In the genomic region with DNA sequence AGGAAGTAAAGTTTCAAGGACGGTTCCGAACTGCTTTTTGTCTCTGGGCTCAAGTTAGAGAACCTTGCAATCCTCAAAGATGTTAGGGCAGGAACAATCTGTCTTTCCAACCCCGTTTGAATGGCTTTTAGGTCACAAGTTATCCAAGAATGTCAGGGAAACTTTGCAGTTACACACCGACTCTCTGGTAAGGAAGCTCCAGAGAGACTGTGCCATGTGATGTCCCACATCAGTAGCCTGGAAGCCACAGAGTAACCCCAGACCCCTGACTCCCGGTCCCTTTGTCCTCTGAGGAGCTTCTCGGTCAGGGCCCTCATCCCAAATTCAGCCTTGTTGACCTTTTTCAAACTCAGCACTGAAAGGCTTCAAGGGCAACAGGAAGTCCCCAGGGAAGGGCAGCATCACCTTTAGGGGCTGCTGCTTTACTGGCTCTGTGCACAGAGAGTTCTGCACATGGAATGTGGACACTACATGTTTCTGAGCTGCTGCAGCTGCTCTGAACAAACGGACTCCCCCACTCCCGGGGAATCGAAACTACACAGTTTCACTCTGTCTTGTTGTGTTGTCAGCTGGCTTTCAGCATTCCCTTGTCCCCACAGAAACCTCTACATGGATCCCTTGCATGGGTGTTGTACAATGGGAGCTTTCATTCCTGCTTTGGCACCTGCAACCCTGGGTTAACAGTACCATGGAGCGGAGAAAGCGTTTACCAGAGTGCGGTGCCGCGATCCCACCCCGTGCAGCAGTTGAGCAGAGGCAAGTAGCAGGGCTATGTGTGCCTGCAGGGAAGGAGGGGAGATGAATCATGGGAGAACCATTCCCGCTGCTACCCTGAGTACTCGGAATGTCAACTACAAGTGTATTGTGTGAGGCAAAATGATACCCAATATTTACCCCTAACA, we compare ENCODE assay signal across 9 cellular contexts.
A peak's percentile ranks its signal among the peaks of the same experiment; 100 is the strongest.
DNase-seq lines count a peak whose midpoint lies in the region; ATAC-seq and TF ChIP-seq lines count a peak whose summit lies in the region.
"Had no signal": no experiment of that assay in that cellular context is flagged by ENCODE, and none has a peak within 500 bp of the region (broad histone marks: within the 10 kb centered on the region; RNA-seq: fewer than 3 reads in every experiment).

No MANE protein-coding gene starts in this region.

- H3K9me3 ChIP-seq in esophagus squamous epithelium: no peaks in the 10 kb centered on the region

- no peaks in the 10 kb centered on the region for H3K27me3 ChIP-seq in esophagus squamous epithelium

- H3K4me1 Mint-ChIP-seq in nephron: peaks cover 37% of the 10 kb centered on the region
- no peaks in the 10 kb centered on the region for H3K4me1 Mint-ChIP-seq in activated T-helper 17 cell treated with anti-CD3 and anti-CD28 coated beads, Interleukin-2, amount 50 U/mL, for 72 hours
- H3K4me1 Mint-ChIP-seq: IgD-negative memory B cell had no signal

- peak overlapping the region in 2 of 4 donors; percentile 8 to 20 for H3K4me3 ChIP-seq in esophagus squamous epithelium

- ATAC-seq in activated T-helper 17 cell treated with anti-CD3 and anti-CD28 coated beads, Interleukin-2, amount 50 U/mL, for 72 hours (replicated peaks): no peak

- no peaks in the 10 kb centered on the region for H3K9me3 Mint-ChIP-seq in nephron
- H3K9me3 Mint-ChIP-seq in activated T-helper 17 cell treated with anti-CD3 and anti-CD28 coated beads, Interleukin-2, amount 50 U/mL, for 72 hours: no peaks in the 10 kb centered on the region
- H3K9me3 Mint-ChIP-seq: IgD-negative memory B cell had no signal

- H3K4me3 Mint-ChIP-seq in nephron: peak overlapping the region; percentile 9 to 54 (median 43)
- H3K4me3 Mint-ChIP-seq in activated T-helper 17 cell treated with anti-CD3 and anti-CD28 coated beads, Interleukin-2, amount 50 U/mL, for 72 hours: no peak overlapping the region
- H3K4me3 Mint-ChIP-seq: IgD-negative memory B cell had no signal

- H3K36me3 Mint-ChIP-seq in nephron (ENCODE audit: low read depth): no peaks in the 10 kb centered on the region
- H3K36me3 Mint-ChIP-seq in activated T-helper 17 cell treated with anti-CD3 and anti-CD28 coated beads, Interleukin-2, amount 50 U/mL, for 72 hours (ENCODE audit: low read depth): no peaks in the 10 kb centered on the region

- DNase-seq in Ammon's horn (ENCODE audit: low spot score) (peak; percentile 58), OCI-M1 (lab: John Stamatoyannopoulos, UW) (peak; percentile 8), esophagus squamous epithelium (lab: John Stamatoyannopoulos, UW) (no peak), iPS-NIHi11 (ENCODE audit: low spot score) (no peak)
- no peak for DNase-seq in activated CD8-positive, alpha-beta memory T cell treated with anti-CD3 and anti-CD28 coated beads, Interleukin-2, amount 50 U/mL, for 4 hours
- no peak for DNase-seq in activated CD4-positive, CD25-positive, alpha-beta regulatory T cell (lab: John Stamatoyannopoulos, UW)

- intact Hi-C loops in esophagus squamous epithelium (cut with DNase I): loop anchor here (5.0 kb wide), 1 partner anchor 410 kb away; a partner anchor contains a TSS

- no peak for TF ChIP-seq POLR2A in esophagus squamous epithelium (IDR thresholded peaks at IDR 0.05)

- H3K4me1 ChIP-seq in esophagus squamous epithelium: peaks cover 0 to 29% (median 10%) of the 10 kb centered on the region in 3 donors

- TF ChIP-seq CTCF in esophagus squamous epithelium (IDR thresholded peaks at IDR 0.05): no peak
- peak in 1 of 3 experiments; percentile 6 for TF ChIP-seq CTCF in nephron (IDR thresholded peaks at IDR 0.05; ENCODE audit: unreplicated experiment in 3 of 3)

- peak overlapping the region in 3 of 4 donors; percentile 40 to 68 (median 59) for H3K27ac ChIP-seq in esophagus squamous epithelium

- no peaks in the 10 kb centered on the region for H3K36me3 ChIP-seq in esophagus squamous epithelium

- H3K27me3 Mint-ChIP-seq in nephron (ENCODE audit: low read depth): no peaks in the 10 kb centered on the region
- H3K27me3 Mint-ChIP-seq in activated T-helper 17 cell treated with anti-CD3 and anti-CD28 coated beads, Interleukin-2, amount 50 U/mL, for 72 hours: peaks cover 30% of the 10 kb centered on the region
- H3K27me3 Mint-ChIP-seq: IgD-negative memory B cell had no signal

- 68 to 70% methylated on average over 15 of the region's 17 CpGs for WGBS in esophagus squamous epithelium, 2 donors

- peak overlapping the region; percentile 75 to 95 (median 91) for H3K27ac Mint-ChIP-seq in nephron
- H3K27ac Mint-ChIP-seq in activated T-helper 17 cell treated with anti-CD3 and anti-CD28 coated beads, Interleukin-2, amount 50 U/mL, for 72 hours: no peak overlapping the region
- H3K27ac Mint-ChIP-seq: IgD-negative memory B cell had no signal

Comparison
In these comparisons a context has a peak if more than half of its experiments do, and no peak if none do; other contexts are left out.
1. DNase-seq: peak in Ammon's horn (single experiment) and OCI-M1 (single experiment); none in esophagus squamous epithelium (single experiment), activated CD8-positive, alpha-beta memory T cell treated with anti-CD3 and anti-CD28 coated beads, Interleukin-2, amount 50 U/mL, for 4 hours (single experiment), iPS-NIHi11 (single experiment) and activated CD4-positive, CD25-positive, alpha-beta regulatory T cell (0 of 4).